In genomic region chr20:50112512-50113419, GRCh38 we compare ENCODE assay signal across 8 cellular contexts. TPM values are rescaled to one million over a fixed set of nuclear protein-coding genes. Genes with fewer than 3 reads are reported as not detected.
DNase-seq lines count a peak whose midpoint lies in the region; ATAC-seq and TF ChIP-seq lines count a peak whose summit lies in the region.

Gene UBE2V1 (minus strand): TSS chr20:50113150. CDS start chr20:50113128, 22 bp downstream.

- H3K27ac ChIP-seq in A673 (ENCODE audit: low read depth, low read length, poor library complexity, severe bottlenecking) (peak within 1 kb of the TSS; percentile 94), coronary artery (peak within 1 kb of the TSS; percentile 98 to 99)

- POLR2A ChIA-PET in A673 (lab: Charles Lee; ENCODE audit: low non-redundant PET): interaction anchor here (0.6 to 0.7 kb wide), 2 partner anchors 142 to 336 kb away, joined by 3 to 12 read pairs; no protein-coding TSS in a partner anchor

- no peaks in the 10 kb centered on the region for H3K27me3 ChIP-seq in A673 (replicated peaks; ENCODE audit: insufficient read depth, low read depth, low read length, poor library complexity)

- ATAC-seq in GM18907 (IDR thresholded peaks at IDR 0.05; ENCODE audit: unreplicated experiment) (peak; percentile 37), HG03520 (IDR thresholded peaks at IDR 0.05; ENCODE audit: unreplicated experiment) (peak; percentile 32), left lobe of liver (peak; percentile 86)

- H3K9me3 ChIP-seq in A673 (ENCODE audit: low read depth, low read length, poor library complexity, severe bottlenecking): no peaks in the 10 kb centered on the region

- peaks cover 3% of the 10 kb centered on the region for H3K36me3 ChIP-seq in A673 (ENCODE audit: insufficient read depth, low read length, poor library complexity, severe bottlenecking)

- DNase-seq in A673 (ENCODE audit: low spot score) (peak; percentile 93), NCI-H748 (lab: John Stamatoyannopoulos, UW; ENCODE audit: unreplicated experiment) (peak; percentile 77), coronary artery (ENCODE audit: low spot score) (peak; percentile 95), left lobe of liver (ENCODE audit: low spot score) (peak; percentile 92)
- peak; percentile 86 for DNase-seq in activated CD4-positive, alpha-beta T cell treated with anti-CD3 and anti-CD28 coated beads, Interleukin-2, amount 50 U/mL, for 1 hour
- DNase-seq in stimulated activated CD4-positive, alpha-beta T cell treated with anti-CD3 and anti-CD28 coated beads, Interleukin-2, amount 100 ng/mL, for 24 hours: peak; percentile 88 to 90

- no TSS peak for BruUV-seq in A673 (replicated peaks; lab: Mats Ljungman, UMichigan)

- H3K4me1 ChIP-seq in A673 (ENCODE audit: insufficient read depth, low read length, poor library complexity, severe bottlenecking): peaks cover 41% of the 10 kb centered on the region

- TF ChIP-seq CTCF in A673 (conservative IDR thresholded peaks at IDR 0.05; ENCODE audit: low read depth, low read length) (peak; percentile 42), coronary artery (IDR thresholded peaks at IDR 0.05) (no peak)

- peak within 1 kb of the TSS; percentile 89 for H3K4me3 ChIP-seq in A673 (ENCODE audit: low read depth, low read length, poor library complexity, severe bottlenecking)
- H3K4me3 ChIP-seq in coronary artery: peak within 1 kb of the TSS; percentile 100

- intact Hi-C loops in A673 (cut with micrococcal nuclease; ENCODE audit: unreplicated experiment): no loop called here

- CTCF ChIA-PET in A673 (lab: Charles Lee): no interaction called here

RNA-seq across cellular contexts. Expression of gene UBE2V1, which starts in this region (rescaled TPM):
- total RNA-seq in A673 (2021) (169 and 203 TPM in 2 replicates), left lobe of liver (30.9 TPM)

Comparison
In these comparisons a context has a peak if more than half of its experiments do, and no peak if none do; other contexts are left out.
1. Peak in every context shown above with its lines: DNase-seq, ATAC-seq, H3K4me3 ChIP-seq and H3K27ac ChIP-seq.
2. ATAC-seq: peak in every context shown above with its lines; median percentile 86 in left lobe of liver; 37 in GM18907; 32 in HG03520.